ENCODE assay signal across 16 cellular contexts in genomic region chrX:54776987-54777672, GRCh38. TPM values are rescaled to one million over a fixed set of nuclear protein-coding genes. Genes with fewer than 3 reads are reported as not detected.
"Had no signal": no experiment of that assay in that cellular context is flagged by ENCODE, and none has a peak within 500 bp of the region (broad histone marks: within the 10 kb centered on the region; RNA-seq: fewer than 3 reads in every experiment).

No MANE protein-coding gene starts in this region.

- H3K27ac Mint-ChIP-seq: activated CD4-positive, alpha-beta memory T cell treated with anti-CD3 and anti-CD28 coated beads, Interleukin-2, amount 10 ng/mL, durations not matched to agents 7 days and 5 days had no signal

- ATAC-seq: heart right ventricle, left ventricle myocardium superior had no signal

- H3K27me3 Mint-ChIP-seq: activated CD4-positive, alpha-beta memory T cell treated with anti-CD3 and anti-CD28 coated beads, Interleukin-2, amount 10 ng/mL, durations not matched to agents 7 days and 5 days had no signal

- H3K4me1 ChIP-seq: colonic mucosa, heart right ventricle, uterus had no signal

- DNase-seq: activated CD4-positive, alpha-beta memory T cell treated with anti-CD3 and anti-CD28 coated beads, Interleukin-2, amount 10 ng/mL, durations not matched to agents 7 days and 5 days; activated CD4-positive, alpha-beta T cell treated with anti-CD3 and anti-CD28 coated beads for 1 hour; colonic mucosa; heart right ventricle; left ventricle myocardium superior; mesendoderm; posterior cingulate gyrus; stimulated activated CD4-positive, alpha-beta T cell treated with anti-CD3 and anti-CD28 coated beads, Interleukin-4, amount 100 ng/mL, for 4 hours; T-helper 9 cell; tibial artery; uterus had no signal

- H3K9me3 Mint-ChIP-seq: activated CD4-positive, alpha-beta memory T cell treated with anti-CD3 and anti-CD28 coated beads, Interleukin-2, amount 10 ng/mL, durations not matched to agents 7 days and 5 days had no signal

- H3K4me3 ChIP-seq: colonic mucosa, heart right ventricle, tibial artery, uterus had no signal

- H3K36me3 ChIP-seq: colonic mucosa, heart right ventricle, neutrophil, tibial artery, uterus had no signal

- H3K4me3 Mint-ChIP-seq: activated CD4-positive, alpha-beta memory T cell treated with anti-CD3 and anti-CD28 coated beads, Interleukin-2, amount 10 ng/mL, durations not matched to agents 7 days and 5 days had no signal

- H3K9me3 ChIP-seq: colonic mucosa, heart right ventricle, neutrophil, tibial artery, uterus had no signal

- H3K27me3 ChIP-seq: colonic mucosa, neutrophil, tibial artery, uterus had no signal

- H3K27ac ChIP-seq: colonic mucosa, heart right ventricle, neutrophil, tibial artery, uterus had no signal

RNA-seq across cellular contexts. Expression of gene ITIH6, which starts 20.9 kb away (rescaled TPM):
- total RNA-seq: activated CD4-positive, alpha-beta memory T cell treated with anti-CD3 and anti-CD28 coated beads, Interleukin-2, amount 10 ng/mL, durations not matched to agents 7 days and 5 days; cardiac septum; colonic mucosa; endothelial cell of umbilical vein; frontal cortex; heart right ventricle; left ventricle myocardium superior; uterus had no signal
- polyA plus RNA-seq: endothelial cell of umbilical vein, heart right ventricle, keratinocyte had no signal
